Comparison of ENCODE assay signal across 8 cellular contexts in the genomic region with DNA sequence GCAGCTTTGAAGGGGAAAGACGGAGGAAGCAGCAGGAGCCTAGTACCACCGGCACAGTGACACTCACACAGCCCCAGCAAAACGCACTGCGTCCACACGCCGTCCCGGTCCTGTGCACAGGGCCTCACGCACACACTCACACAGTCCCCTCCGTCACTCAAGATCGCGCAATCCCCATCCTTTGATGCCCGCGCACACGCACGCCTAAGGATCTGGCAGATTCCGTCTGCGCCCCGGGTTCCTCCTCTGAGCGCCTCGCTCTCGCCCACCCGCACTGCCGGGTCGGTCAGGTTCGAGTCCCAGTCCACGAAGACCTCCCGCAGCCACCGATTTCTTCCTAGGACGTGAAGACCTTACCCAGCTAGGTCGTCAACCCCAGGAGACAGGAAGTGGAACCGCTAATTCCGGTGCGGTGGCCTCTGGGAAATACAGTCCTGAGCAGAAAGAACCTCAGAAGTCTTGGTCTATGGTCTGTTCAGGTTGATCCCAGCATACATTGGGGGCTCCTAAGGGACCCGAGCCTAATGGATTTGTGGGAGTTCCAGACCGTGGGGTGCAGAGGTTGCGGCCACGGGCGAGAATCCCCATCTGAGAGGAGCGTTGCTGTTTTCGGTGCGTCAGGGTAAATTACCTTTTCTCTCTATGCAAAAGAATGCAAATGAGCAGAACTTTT. TPM values are rescaled to one million over a fixed set of nuclear protein-coding genes. Genes with fewer than 3 reads are reported as not detected.
DNase-seq lines count a peak whose midpoint lies in the region; TF ChIP-seq lines count a peak whose summit lies in the region.

A gene (minus strand): TSS at position 400 of the 673 bp plus-strand sequence. CDS start 5,899 bp downstream, outside the sequence.

- H3K27ac ChIP-seq in GM23248 (peak within 1 kb of the TSS; percentile 54), MM.1S (ENCODE audit: low read length) (peak within 1 kb of the TSS; percentile 28; the same call in 1 of the 2 replicates), SK-N-SH (ENCODE audit: low read depth in 2 of 2, low read length in 1 of 2) (peak within 1 kb of the TSS; percentile 44 to 83; a peak in 3 of 4 replicates), osteoblast (ENCODE audit: low read depth, low read length) (peak within 1 kb of the TSS; percentile 59), testis (peak within 1 kb of the TSS; percentile 23 to 60)

- H3K4me2 ChIP-seq in GM23248 (ENCODE audit: unreplicated experiment) (peak within 1 kb of the TSS; percentile 88), MM.1S (ENCODE audit: low read depth, low read length) (peak within 1 kb of the TSS; percentile 93), SK-N-SH (peak within 1 kb of the TSS; percentile 88), osteoblast (ENCODE audit: insufficient read depth, low read length) (peak within 1 kb of the TSS; percentile 98)

- POLR2A ChIA-PET in SK-N-SH (lab: Yijun Ruan, JAX) = interaction anchor here (0.9 to 1.1 kb wide), 2 partner anchors 34 to 86 kb away, joined by 4 to 6 read pairs; no protein-coding TSS in a partner anchor

- TF ChIP-seq CTCF in MM.1S (IDR thresholded peaks at IDR 0.05; ENCODE audit: low read length) = no peak
- no peak for TF ChIP-seq CTCF in SK-N-SH (IDR thresholded peaks at IDR 0.05)
- no peak for TF ChIP-seq CTCF in osteoblast (IDR thresholded peaks at IDR 0.05; ENCODE audit: extremely low read depth, low read depth, low read length)
- TF ChIP-seq CTCF in testis (IDR thresholded peaks at IDR 0.05) = no peak

- no peaks in the 10 kb centered on the region for H3K9me3 ChIP-seq in GM23248 (ENCODE audit: low read depth)
- H3K9me3 ChIP-seq in MM.1S (replicated peaks; ENCODE audit: insufficient read depth, low read length) = no peaks in the 10 kb centered on the region
- peaks cover 8% of the 10 kb centered on the region for H3K9me3 ChIP-seq in SK-N-SH
- peaks cover 3% of the 10 kb centered on the region for H3K9me3 ChIP-seq in osteoblast (ENCODE audit: low read depth, low read length)
- no peaks in the 10 kb centered on the region for H3K9me3 ChIP-seq in testis

- TF ChIP-seq EP300 in SK-N-SH (IDR thresholded peaks at IDR 0.05; ENCODE audit: borderline replicate concordance in 1 of 2, low read depth in 1 of 2, low read length in 1 of 2) = no peak

- H3K4me1 Mint-ChIP-seq in activated naive CD4-positive, alpha-beta T cell treated with anti-CD3 and anti-CD28 coated beads, Interleukin-2, amount 10 ng/mL, durations not matched to agents 7 days and 5 days = peaks cover 49% of the 10 kb centered on the region

- in situ Hi-C loops in GM23248 (cut with MboI) = no loop called here

- TF ChIP-seq RAD21 in SK-N-SH (IDR thresholded peaks at IDR 0.05; ENCODE audit: low read length) = no peak

- H3K79me2 ChIP-seq in GM23248 (ENCODE audit: insufficient read depth) = peaks cover 56% of the 10 kb centered on the region
- H3K79me2 ChIP-seq in MM.1S (ENCODE audit: low read length) = peaks cover 52% of the 10 kb centered on the region
- H3K79me2 ChIP-seq in SK-N-SH (ENCODE audit: insufficient read depth) = peaks cover 54% of the 10 kb centered on the region
- peaks cover 46% of the 10 kb centered on the region for H3K79me2 ChIP-seq in osteoblast (ENCODE audit: insufficient read depth, low read length)

- H3K27me3 ChIP-seq in GM23248 (replicated peaks; ENCODE audit: insufficient read depth) = no peaks in the 10 kb centered on the region
- no peaks in the 10 kb centered on the region for H3K27me3 ChIP-seq in MM.1S (replicated peaks; ENCODE audit: insufficient read depth, low read length)
- no peaks in the 10 kb centered on the region for H3K27me3 ChIP-seq in SK-N-SH (ENCODE audit: insufficient read depth)
- H3K27me3 ChIP-seq in osteoblast (ENCODE audit: insufficient read depth, low read length) = no peaks in the 10 kb centered on the region
- H3K27me3 ChIP-seq in testis = no peaks in the 10 kb centered on the region

- H3K4me3 Mint-ChIP-seq in activated naive CD4-positive, alpha-beta T cell treated with anti-CD3 and anti-CD28 coated beads, Interleukin-2, amount 10 ng/mL, durations not matched to agents 7 days and 5 days = peak within 1 kb of the TSS; percentile 99

- H2AFZ ChIP-seq in GM23248 (peak within 1 kb of the TSS; percentile 99), MM.1S (ENCODE audit: low read length) (peak within 1 kb of the TSS; percentile 96), SK-N-SH (ENCODE audit: low read depth) (peak within 1 kb of the TSS; percentile 100), osteoblast (ENCODE audit: low read length) (peak within 1 kb of the TSS; percentile 99)

- H4K20me1 ChIP-seq in GM23248 (ENCODE audit: insufficient read depth) (no peaks in the 10 kb centered on the region), MM.1S (ENCODE audit: insufficient read depth, low read length) (no peaks in the 10 kb centered on the region), SK-N-SH (ENCODE audit: insufficient read depth) (no peaks in the 10 kb centered on the region), osteoblast (ENCODE audit: insufficient read depth, low read length) (no peaks in the 10 kb centered on the region)

- H3K36me3 ChIP-seq in GM23248 (ENCODE audit: low read depth) (no peaks in the 10 kb centered on the region), MM.1S (replicated peaks; ENCODE audit: insufficient read depth, low read length) (no peaks in the 10 kb centered on the region), SK-N-SH (replicated peaks in 1 of 2; ENCODE audit: control insufficient read depth in 1 of 2, insufficient read depth in 2 of 2, low read length in 1 of 2) (peaks cover 3 to 18% of the 10 kb centered on the region in 2 experiments), osteoblast (ENCODE audit: insufficient read depth, low read length) (no peaks in the 10 kb centered on the region), testis (ENCODE audit: low read depth, missing control alignments) (no peaks in the 10 kb centered on the region)

- peaks cover 14% of the 10 kb centered on the region for H3K4me1 ChIP-seq in GM23248 (ENCODE audit: insufficient read depth)
- H3K4me1 ChIP-seq in MM.1S (ENCODE audit: low read length) = 0 out of 2 replicates have a peak, but pooled peaks cover 6% of the 10 kb centered on the region
- H3K4me1 ChIP-seq in SK-N-SH (ENCODE audit: control insufficient read depth in 1 of 2, insufficient read depth in 2 of 2, low read depth in 1 of 2, low read length in 1 of 2) = peaks cover 0 to 6% of the 10 kb centered on the region in 2 experiments; a peak in 2 of 4 replicates
- H3K4me1 ChIP-seq in osteoblast (ENCODE audit: insufficient read depth, low read length) = peaks cover 12% of the 10 kb centered on the region
- peaks cover 6% of the 10 kb centered on the region for H3K4me1 ChIP-seq in testis

- CTCF ChIA-PET in SK-N-SH (lab: Yijun Ruan, JAX) = interaction anchor here (0.6 to 1.6 kb wide), 2 partner anchors 85 to 211 kb away, joined by 3 to 4 read pairs; a partner anchor contains a TSS
- CTCF ChIA-PET in activated naive CD4-positive, alpha-beta T cell treated with anti-CD3 and anti-CD28 coated beads, Interleukin-2, amount 10 ng/mL, durations not matched to agents 7 days and 5 days (lab: Charles Lee) = interaction anchor here (0.7 kb wide), 1 partner anchor 138 kb away, joined by 3 read pairs; no protein-coding TSS in a partner anchor

- no peaks in the 10 kb centered on the region for H3F3A ChIP-seq in GM23248 (ENCODE audit: insufficient read depth)
- no peaks in the 10 kb centered on the region for H3F3A ChIP-seq in MM.1S (ENCODE audit: insufficient read depth, low read length)
- H3F3A ChIP-seq in SK-N-SH (replicated peaks; ENCODE audit: insufficient read depth) = no peaks in the 10 kb centered on the region

- peaks cover 23% of the 10 kb centered on the region for H3K9me3 Mint-ChIP-seq in activated naive CD4-positive, alpha-beta T cell treated with anti-CD3 and anti-CD28 coated beads, Interleukin-2, amount 10 ng/mL, durations not matched to agents 7 days and 5 days

- H3K27ac Mint-ChIP-seq in activated naive CD4-positive, alpha-beta T cell treated with anti-CD3 and anti-CD28 coated beads, Interleukin-2, amount 10 ng/mL, durations not matched to agents 7 days and 5 days = peak within 1 kb of the TSS; percentile 94

- no peak for TF ChIP-seq POLR2A in testis (IDR thresholded peaks at IDR 0.05)

- H3K27me3 Mint-ChIP-seq in activated naive CD4-positive, alpha-beta T cell treated with anti-CD3 and anti-CD28 coated beads, Interleukin-2, amount 10 ng/mL, durations not matched to agents 7 days and 5 days = peaks cover 14% of the 10 kb centered on the region

- 0 to 1% methylated on average over 39 to 40 of the region's 41 CpGs for WGBS in GM23248 (ENCODE audit: low coverage in 1 of 2, low lambda C conversion rate in 2 of 2, missing lambda C conversion rate in 2 of 2), 2 experiments
- WGBS in SK-N-SH (ENCODE audit: low lambda C conversion rate) = 2% methylated on average over 37 of the region's 41 CpGs
- WGBS in testis, 2 donors = 0% methylated on average over 33 to 41 of the region's 41 CpGs

- intact Hi-C loops in head of caudate nucleus (cut with DNase I) = no loop called here
- intact Hi-C loops in testis (cut with DNase I; ENCODE audit: low total_unique reads) = no loop called here

- H3K9me2 ChIP-seq in GM23248 (ENCODE audit: insufficient read depth) = no peaks in the 10 kb centered on the region; the same call in 1 of the 2 replicates
- no peaks in the 10 kb centered on the region for H3K9me2 ChIP-seq in MM.1S (replicated peaks; ENCODE audit: insufficient read depth, low read length)
- H3K9me2 ChIP-seq in SK-N-SH = no peaks in the 10 kb centered on the region

- peak within 1 kb of the TSS; percentile 99 for H3K4me3 ChIP-seq in GM23248
- H3K4me3 ChIP-seq in MM.1S (ENCODE audit: low read length) = peak within 1 kb of the TSS; percentile 97
- H3K4me3 ChIP-seq in SK-N-SH (ENCODE audit: low read depth in 2 of 2, low read length in 1 of 2) = peak within 1 kb of the TSS; percentile 80 to 99
- H3K4me3 ChIP-seq in osteoblast (ENCODE audit: insufficient read depth, low read length) = peak within 1 kb of the TSS; percentile 96
- H3K4me3 ChIP-seq in testis = peak within 1 kb of the TSS; percentile 60 to 86

- H3K36me3 Mint-ChIP-seq in activated naive CD4-positive, alpha-beta T cell treated with anti-CD3 and anti-CD28 coated beads, Interleukin-2, amount 10 ng/mL, durations not matched to agents 7 days and 5 days = peaks cover 37% of the 10 kb centered on the region

- peak; percentile 50 for DNase-seq in DMS153 treated with DMSO at 0.1 percent for 48 hours (lab: John Stamatoyannopoulos, UW; ENCODE audit: unreplicated experiment)
- DNase-seq in GM23248 = peak; percentile 73
- peak; percentile 74 for DNase-seq in MM.1S
- peak; percentile 81 for DNase-seq in SK-N-SH
- peak; percentile 87 for DNase-seq in activated naive CD4-positive, alpha-beta T cell treated with anti-CD3 and anti-CD28 coated beads, Interleukin-2, amount 10 ng/mL, durations not matched to agents 7 days and 5 days
- DNase-seq in head of caudate nucleus = peak; percentile 73 to 93 (median 87)
- DNase-seq in osteoblast (ENCODE audit: insufficient read length, low spot score, missing footprints) = peak; percentile 87
- peak; percentile 93 for DNase-seq in testis

- peak within 1 kb of the TSS; percentile 80 for H3K9ac ChIP-seq in GM23248
- peak within 1 kb of the TSS; percentile 72 for H3K9ac ChIP-seq in MM.1S (ENCODE audit: low read length)
- H3K9ac ChIP-seq in SK-N-SH = peak within 1 kb of the TSS; percentile 78

RNA-seq across cellular contexts. Expression of the gene that starts here (rescaled TPM):
- total RNA-seq in GM23248 (2014; rRNA removed; shearing (Covaris generic)) = 5.1 and 12.0 TPM in 2 replicates
- polyA plus RNA-seq in GM23248 (2016; fragmentation: Nextera tagmentation; extraction: Ambion mirVana) (2.9 and 3.3 TPM in 2 replicates), SK-N-SH (2012; rRNA removed) (6.4 and 7.0 TPM in 2 replicates), testis (ENCODE audit: insufficient read depth, low read depth, low replicate concordance) (5.0 TPM)
- polyA plus RNA-seq in SK-N-SH (2012; cell fraction: cytosol; rRNA removed) = 4.9 and 8.6 TPM in 2 replicates
- polyA plus RNA-seq in SK-N-SH (2012; cell fraction: nucleus; rRNA removed) = 8.7 and 13.1 TPM in 2 replicates
- total RNA-seq in osteoblast (14.5 and 17.1 TPM in 2 replicates), testis (10 to 100 TPM; 13.5 to 18.6 TPM)

Comparison
In these comparisons a context has a peak if more than half of its experiments do, and no peak if none do; other contexts are left out.
1. Peak in every context shown above with its lines: DNase-seq, H3K4me3 ChIP-seq and H3K27ac ChIP-seq.